ENCODE assay signal across 8 cellular contexts in genomic region chr6:11093065-11093590, GRCh38. TPM values are rescaled to one million over a fixed set of nuclear protein-coding genes. Genes with fewer than 3 reads are reported as not detected.
A peak's percentile ranks its signal among the peaks of the same experiment; 100 is the strongest.
DNase-seq lines count a peak whose midpoint lies in the region; FAIRE-seq and TF ChIP-seq lines count a peak whose summit lies in the region.

No MANE protein-coding gene starts in this region.

- H3K9me3 Mint-ChIP-seq in HFFc6: no peaks in the 10 kb centered on the region

- no peak for TF ChIP-seq CTCF in GM12865 (IDR thresholded peaks at IDR 0.05; ENCODE audit: insufficient read depth, low read depth, low read length, missing control alignments)
- TF ChIP-seq CTCF in HFFc6 (IDR thresholded peaks at IDR 0.05): no peak

- 0 to 2% (median 1%) methylated on average over 23 of the region's 23 CpGs for WGBS in small intestine, 3 donors

- DNase-seq in 8988T (peak; percentile 38), GM12865 (ENCODE audit: low read depth) (peak; percentile 85), HFFc6 (no peak), MV-4-11 (lab: John Stamatoyannopoulos, UW) (peak; percentile 37), amniotic epithelial cell (ENCODE audit: low read depth) (peak; percentile 21), small intestine (no peak), NCI-H345 treated with DMSO at 0.1 percent for 48 hours (lab: John Stamatoyannopoulos, UW; ENCODE audit: unreplicated experiment) (no peak)

- no peak for FAIRE-seq in small intestine (lab: Jason Lieb, UNC)

- H3K4me1 Mint-ChIP-seq in HFFc6 (ENCODE audit: low read depth): peaks cover 30% of the 10 kb centered on the region

- H3K4me3 ChIP-seq in GM12865 (ENCODE audit: low read depth, low read length) (peak overlapping the region; percentile 97), iPS-18c (ENCODE audit: insufficient read depth, low read depth, low read length) (peak overlapping the region; percentile 93), small intestine (ENCODE audit: low read depth in 1 of 2, low read length in 2 of 2) (peak overlapping the region; percentile 47 to 88)

- H3K27me3 Mint-ChIP-seq in HFFc6 (ENCODE audit: insufficient read depth): no peaks in the 10 kb centered on the region

- no peaks in the 10 kb centered on the region for H3K36me3 ChIP-seq in small intestine (ENCODE audit: control insufficient read depth in 2 of 2, insufficient read depth in 2 of 2, low read length in 2 of 2)

- H3K27ac ChIP-seq in small intestine (ENCODE audit: low read depth in 1 of 2, low read length in 1 of 2): peak overlapping the region; percentile 68 to 96

- peaks cover 4% of the 10 kb centered on the region; the same call in 1 of the 2 replicates for H3K36me3 Mint-ChIP-seq in HFFc6 (ENCODE audit: low read depth)

- peak overlapping the region; percentile 94 for H3K4me3 Mint-ChIP-seq in HFFc6

- H3K27ac Mint-ChIP-seq in HFFc6: peak overlapping the region; percentile 87

- peaks cover 2 to 4% of the 10 kb centered on the region in 2 donors for H3K4me1 ChIP-seq in small intestine (ENCODE audit: control insufficient read depth in 2 of 2, insufficient read depth in 1 of 2, low read depth in 1 of 2, low read length in 1 of 2)

- no peaks in the 10 kb centered on the region for H3K27me3 ChIP-seq in small intestine (ENCODE audit: control insufficient read depth in 2 of 2, insufficient read depth in 2 of 2, low read length in 2 of 2)

- no peaks in the 10 kb centered on the region for H3K9me3 ChIP-seq in iPS-18c (ENCODE audit: control insufficient read depth, insufficient read depth, low read length)
- H3K9me3 ChIP-seq in small intestine (ENCODE audit: control insufficient read depth, low read depth): no peaks in the 10 kb centered on the region

RNA-seq across cellular contexts. Expression of gene SMIM13, which starts 0.5 kb away (rescaled TPM):
- total RNA-seq in HFFc6 (2021; fragmentation: NEBNext Ultra II Directional; extraction: Animal tissue kit (Norgen Biotek cat#: 25700)): 10 to 100 TPM; 11.9 to 16.5 (median 13.3) TPM
- polyA plus RNA-seq in small intestine: 1 to 10 TPM; 2.4 to 4.6 (median 3.6) TPM

RNA-seq across cellular contexts. Expression of gene ERVFRD-1, which starts 18.4 kb away (rescaled TPM):
- total RNA-seq in HFFc6 (2021; fragmentation: NEBNext Ultra II Directional; extraction: Animal tissue kit (Norgen Biotek cat#: 25700)): not detected
- under 1 TPM in 1 of 3 donors, not detected in 2; 0.10 TPM for polyA plus RNA-seq in small intestine

RNA-seq across cellular contexts. Expression of gene ELOVL2, which starts 49.0 kb away (rescaled TPM):
- total RNA-seq in HFFc6 (2021; fragmentation: NEBNext Ultra II Directional; extraction: Animal tissue kit (Norgen Biotek cat#: 25700)): under 1 TPM in 3 of 6 experiments, not detected in 3; 0.05 to 0.09 (median 0.05) TPM
- under 1 TPM in 1 of 3 donors, not detected in 2; 0.48 TPM for polyA plus RNA-seq in small intestine

Comparison
In these comparisons a context has a peak if more than half of its experiments do, and no peak if none do; other contexts are left out.
1. DNase-seq: peak in 8988T (single experiment), GM12865 (single experiment), MV-4-11 (single experiment) and amniotic epithelial cell (single experiment); none in HFFc6 (single experiment), small intestine (single experiment) and NCI-H345 treated with DMSO at 0.1 percent for 48 hours (single experiment).
2. Peak in every context shown above with its lines, with median percentiles within 50 percentile points of each other: H3K4me3 ChIP-seq.